1 cellular context compared by ENCODE assay signal in genomic region chr11:68934321-68934645, GRCh38.
TF ChIP-seq lines count a peak whose summit lies in the region.

No MANE protein-coding gene starts in this region.

TF ChIP-seq in H1, 55 proteins besides CTCF, POLR2A, EP300 and RAD21:
- TF ChIP-seq E2F6 (IDR thresholded peaks at IDR 0.05) (no peak), RFX5 (IDR thresholded peaks at IDR 0.05; ENCODE audit: borderline replicate concordance, low read depth, low read length) (no peak)
TF ChIP-seq in H1: peak in this region for 0.
